28 cellular contexts compared by ENCODE assay signal in the genomic region with DNA sequence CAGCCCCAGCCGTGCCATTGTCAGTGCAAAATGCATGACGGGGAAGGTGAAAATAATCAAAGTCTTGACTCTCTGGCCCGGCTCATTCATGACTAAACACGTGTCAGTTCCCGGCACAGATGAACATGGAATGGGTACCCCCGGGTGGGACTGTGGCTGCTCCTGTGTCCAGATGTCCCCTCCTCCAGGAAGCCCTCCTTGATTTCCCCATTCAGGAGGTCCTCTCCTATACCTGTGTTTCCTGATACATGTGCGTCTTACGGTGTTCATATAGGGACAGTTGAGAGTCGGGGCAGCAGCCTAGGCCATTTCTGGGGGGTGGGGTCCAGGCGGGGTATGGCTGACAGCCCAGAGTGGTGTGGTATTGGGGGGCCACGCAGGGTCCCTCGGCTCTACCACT.
"Had no signal": no experiment of that assay in that cellular context is flagged by ENCODE, and none has a peak within 500 bp of the region (broad histone marks: within the 10 kb centered on the region; RNA-seq: fewer than 3 reads in every experiment).

No MANE protein-coding gene starts in this region.

- H3K9me3 Mint-ChIP-seq: activated naive CD8-positive, alpha-beta T cell treated with anti-CD3 and anti-CD28 coated beads for 36 hours; activated T-cell treated with anti-CD3 and anti-CD28 coated beads, Interleukin-2, amount 50 U/mL, for 72 hours; brain; effector memory CD8-positive, alpha-beta T cell; mesothelial cell of epicardium; naive B cell; nephron progenitor cell; T-helper 2 cell treated with Interferon-gamma antibody and Interleukin-4, amounts not matched to agents 5 μg/mL and 100 μg/mL, for 36 hours had no signal

- H3K36me3 ChIP-seq: cardiac muscle cell, pancreas, prostate gland, right atrium auricular region, tibial nerve had no signal

- H3K27me3 ChIP-seq: ascending aorta, cardiac muscle cell, pancreas, right atrium auricular region, spleen, tibial nerve had no signal

- H3K4me3 ChIP-seq: ascending aorta, cardiac muscle cell, pancreas, prostate gland, right atrium auricular region, spleen, tibial nerve had no signal

- H3K27ac ChIP-seq: ascending aorta, cardiac muscle cell, pancreas, prostate gland had no signal

- DNase-seq: activated CD4-positive, alpha-beta T cell treated with anti-CD3 and anti-CD28 coated beads for 4 hours; activated CD4-positive, alpha-beta T cell treated with anti-CD3 and anti-CD28 coated beads, Interleukin-2, amount 50 U/mL, for 4 hours; activated naive CD4-positive, alpha-beta T cell treated with Interleukin-2 at 50 U/mL for 16 hours; activated naive CD8-positive, alpha-beta T cell treated with anti-CD3 and anti-CD28 coated beads for 36 hours; activated T-cell treated with anti-CD3 and anti-CD28 coated beads for 4 hours; activated T-cell treated with anti-CD3 and anti-CD28 coated beads, Interleukin-2, amount 50 U/mL, for 72 hours; cerebellar nuclear complex; effector memory CD8-positive, alpha-beta T cell; erythroblast; head of caudate nucleus; hippocampal formation; left cardiac atrium; left ventricle myocardium superior; naive B cell; nephron progenitor cell; pancreas; spleen; stimulated activated CD4-positive, alpha-beta T cell treated with anti-CD3 and anti-CD28 coated beads, Interleukin-2, amount 100 ng/mL, for 48 hours; stimulated activated naive CD4-positive, alpha-beta T cell treated with Interleukin-2 at 50 U/mL for 16 hours; T-helper 1 cell had no signal

- H3K27me3 Mint-ChIP-seq: activated naive CD8-positive, alpha-beta T cell treated with anti-CD3 and anti-CD28 coated beads for 36 hours; brain; effector memory CD8-positive, alpha-beta T cell had no signal

- H3K9me3 ChIP-seq: ascending aorta, pancreas, prostate gland, right atrium auricular region, spleen, tibial nerve had no signal

- H3K27ac Mint-ChIP-seq: activated naive CD8-positive, alpha-beta T cell treated with anti-CD3 and anti-CD28 coated beads for 36 hours; activated T-cell treated with anti-CD3 and anti-CD28 coated beads, Interleukin-2, amount 50 U/mL, for 72 hours; mesothelial cell of epicardium; nephron progenitor cell; T-helper 2 cell treated with Interferon-gamma antibody and Interleukin-4, amounts not matched to agents 5 μg/mL and 100 μg/mL, for 36 hours had no signal

- H3K4me3 Mint-ChIP-seq: activated naive CD8-positive, alpha-beta T cell treated with anti-CD3 and anti-CD28 coated beads for 36 hours; activated T-cell treated with anti-CD3 and anti-CD28 coated beads, Interleukin-2, amount 50 U/mL, for 72 hours; brain; effector memory CD8-positive, alpha-beta T cell; mesothelial cell of epicardium; nephron progenitor cell; T-helper 2 cell treated with Interferon-gamma antibody and Interleukin-4, amounts not matched to agents 5 μg/mL and 100 μg/mL, for 36 hours had no signal

- H3K36me3 Mint-ChIP-seq: activated naive CD8-positive, alpha-beta T cell treated with anti-CD3 and anti-CD28 coated beads for 36 hours; brain; mesothelial cell of epicardium; naive B cell had no signal
